Comparison of ENCODE assay signal across 17 cellular contexts in the genomic region with DNA sequence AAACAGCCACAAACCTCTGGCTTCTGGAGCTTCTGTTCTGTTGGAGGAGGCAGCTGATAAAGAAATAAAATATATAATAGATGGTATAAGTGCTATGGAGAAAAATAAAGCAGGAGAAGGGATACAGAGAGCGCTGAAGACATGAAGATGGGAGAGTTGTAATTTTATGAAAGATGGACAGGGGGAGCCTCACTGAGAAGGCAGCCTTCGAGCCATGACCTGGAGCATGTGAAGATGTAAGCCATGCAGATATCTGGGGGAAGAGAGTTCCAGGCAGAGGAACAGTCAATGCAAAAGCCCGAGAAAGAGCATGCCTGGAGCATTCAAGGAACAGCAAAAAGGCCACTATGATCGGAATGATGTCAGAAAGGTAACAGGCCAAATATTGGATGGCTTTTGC.
DNase-seq lines count a peak whose midpoint lies in the region; FAIRE-seq and TF ChIP-seq lines count a peak whose summit lies in the region.
"Had no signal": no experiment of that assay in that cellular context is flagged by ENCODE, and none has a peak within 500 bp of the region (broad histone marks: within the 10 kb centered on the region; RNA-seq: fewer than 3 reads in every experiment).

No MANE protein-coding gene starts in this region.

- peak; percentile 16 for TF ChIP-seq CTCF in AG09319 (IDR thresholded peaks at IDR 0.05; ENCODE audit: low read depth, low read length)
- peak; percentile 11 for TF ChIP-seq CTCF in GM13977 (IDR thresholded peaks at IDR 0.05; ENCODE audit: extremely low read depth, insufficient read depth, missing control alignments)
- TF ChIP-seq CTCF in WI38 (IDR thresholded peaks at IDR 0.05; ENCODE audit: low read depth, low read length), result peak; percentile 14; the same call in 1 of the 2 replicates
- peak; percentile 26 for TF ChIP-seq CTCF in kidney (IDR thresholded peaks at IDR 0.05; ENCODE audit: borderline replicate concordance, extremely low read depth, insufficient read depth)

- no peak overlapping the region for H3K4me3 ChIP-seq in WI38 (ENCODE audit: low read depth, low read length)
- no peak overlapping the region for H3K4me3 ChIP-seq in kidney (ENCODE audit: low read length in 2 of 2)
- H3K4me3 ChIP-seq: Peyer's patch had no signal

- H3K9me3 ChIP-seq in kidney (ENCODE audit: control insufficient read depth in 1 of 2, low read length in 2 of 2), result no peaks in the 10 kb centered on the region
- H3K9me3 ChIP-seq: Peyer's patch had no signal

- H3K36me3 ChIP-seq in kidney (ENCODE audit: control insufficient read depth in 1 of 2, insufficient read depth in 2 of 2, low read length in 2 of 2), result no peaks in the 10 kb centered on the region
- H3K36me3 ChIP-seq: Peyer's patch had no signal

- in situ Hi-C loops in GM13977 (cut with MboI; ENCODE audit: low pct_unique_long_range_greater_than_20kb, low sequenced_read_pairs, unreplicated experiment), result no loop called here

- CTCF ChIA-PET in HEK293T (lab: Yijun Ruan, JAX), result no interaction called here

- no peak for FAIRE-seq in kidney (lab: Jason Lieb, UNC)
- FAIRE-seq: GM18507 had no signal

- no peaks in the 10 kb centered on the region for H3K4me1 ChIP-seq in kidney (ENCODE audit: control insufficient read depth in 1 of 2, insufficient read depth in 1 of 2, low read depth in 1 of 2, low read length in 2 of 2)
- H3K4me1 ChIP-seq: parathyroid adenoma, Peyer's patch had no signal

- POLR2A ChIA-PET in HEK293T (lab: Yijun Ruan, JAX), result no interaction called here

- no peak overlapping the region for H3K27ac ChIP-seq in kidney (ENCODE audit: low read depth in 2 of 2, low read length in 2 of 2)
- H3K27ac ChIP-seq: parathyroid adenoma, Peyer's patch had no signal

- intact Hi-C loops in kidney (cut with DNase I), result no loop called here

- H3K9ac ChIP-seq in kidney (ENCODE audit: low read length in 2 of 2), result no peak overlapping the region
- H3K9ac ChIP-seq: parathyroid adenoma had no signal

- DNase-seq in AG09319 (ENCODE audit: extremely low read depth, low read depth) (no peak), GM13977 (ENCODE audit: low spot score) (no peak), kidney (no peak), HuH-7.5 (ENCODE audit: low spot score) (no peak), inferior parietal cortex (ENCODE audit: extremely low spot score) (no peak), HEK293T (ENCODE audit: extremely low spot score) (no peak), NOMO-1 treated with dmso at 0.1 percent for 144 hours (lab: John Stamatoyannopoulos, UW; ENCODE audit: unreplicated experiment) (no peak)
- DNase-seq: activated naive CD4-positive, alpha-beta T cell treated with anti-CD3 and anti-CD28 coated beads, Interleukin-2, amount 50 U/mL, for 16 hours; effector CD4-positive, alpha-beta T cell; islet precursor cell; Kasumi-1; NCI-H187 treated with DMSO at 0.1 percent for 48 hours; NCI-H524; Peyer's patch had no signal

TF ChIP-seq in HEK293T, 16 proteins besides CTCF, POLR2A, EP300 and RAD21:
- TF ChIP-seq HDGF (IDR thresholded peaks at IDR 0.05; ENCODE audit: borderline replicate concordance), result no peak
- no peak for TF ChIP-seq L3MBTL2 (conservative IDR thresholded peaks at IDR 0.05)
- TF ChIP-seq ELF4 (IDR thresholded peaks at IDR 0.05), result no peak
- no peak for TF ChIP-seq FOXA1 (IDR thresholded peaks at IDR 0.05)
- no peak for TF ChIP-seq ZNF384 (IDR thresholded peaks at IDR 0.05)
- no peak for TF ChIP-seq CTBP1 (IDR thresholded peaks at IDR 0.05; ENCODE audit: borderline replicate concordance)
- no peak for TF ChIP-seq BHLHE40 (IDR thresholded peaks at IDR 0.05; ENCODE audit: borderline replicate concordance)
- TF ChIP-seq NFRKB (IDR thresholded peaks at IDR 0.05), result no peak
- no peak for TF ChIP-seq TARDBP (IDR thresholded peaks at IDR 0.05)
- TF ChIP-seq, protein P1, sequence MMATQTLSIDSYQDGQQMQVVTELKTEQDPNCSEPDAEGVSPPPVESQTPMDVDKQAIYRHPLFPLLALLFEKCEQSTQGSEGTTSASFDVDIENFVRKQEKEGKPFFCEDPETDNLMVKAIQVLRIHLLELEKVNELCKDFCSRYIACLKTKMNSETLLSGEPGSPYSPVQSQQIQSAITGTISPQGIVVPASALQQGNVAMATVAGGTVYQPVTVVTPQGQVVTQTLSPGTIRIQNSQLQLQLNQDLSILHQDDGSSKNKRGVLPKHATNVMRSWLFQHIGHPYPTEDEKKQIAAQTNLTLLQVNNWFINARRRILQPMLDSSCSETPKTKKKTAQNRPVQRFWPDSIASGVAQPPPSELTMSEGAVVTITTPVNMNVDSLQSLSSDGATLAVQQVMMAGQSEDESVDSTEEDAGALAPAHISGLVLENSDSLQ (IDR thresholded peaks at IDR 0.05), result no peak
- TF ChIP-seq ARNT (IDR thresholded peaks at IDR 0.05), result no peak
- no peak for TF ChIP-seq SUZ12 (IDR thresholded peaks at IDR 0.05)
- no peak for TF ChIP-seq FOXK2 (IDR thresholded peaks at IDR 0.05)
- no peak for TF ChIP-seq SP1 (IDR thresholded peaks at IDR 0.05)
- TF ChIP-seq LEF1 (IDR thresholded peaks at IDR 0.05; ENCODE audit: borderline replicate concordance), result no peak
- TF ChIP-seq FOXM1 (IDR thresholded peaks at IDR 0.05; ENCODE audit: borderline replicate concordance), result no peak
